In the genomic region with DNA sequence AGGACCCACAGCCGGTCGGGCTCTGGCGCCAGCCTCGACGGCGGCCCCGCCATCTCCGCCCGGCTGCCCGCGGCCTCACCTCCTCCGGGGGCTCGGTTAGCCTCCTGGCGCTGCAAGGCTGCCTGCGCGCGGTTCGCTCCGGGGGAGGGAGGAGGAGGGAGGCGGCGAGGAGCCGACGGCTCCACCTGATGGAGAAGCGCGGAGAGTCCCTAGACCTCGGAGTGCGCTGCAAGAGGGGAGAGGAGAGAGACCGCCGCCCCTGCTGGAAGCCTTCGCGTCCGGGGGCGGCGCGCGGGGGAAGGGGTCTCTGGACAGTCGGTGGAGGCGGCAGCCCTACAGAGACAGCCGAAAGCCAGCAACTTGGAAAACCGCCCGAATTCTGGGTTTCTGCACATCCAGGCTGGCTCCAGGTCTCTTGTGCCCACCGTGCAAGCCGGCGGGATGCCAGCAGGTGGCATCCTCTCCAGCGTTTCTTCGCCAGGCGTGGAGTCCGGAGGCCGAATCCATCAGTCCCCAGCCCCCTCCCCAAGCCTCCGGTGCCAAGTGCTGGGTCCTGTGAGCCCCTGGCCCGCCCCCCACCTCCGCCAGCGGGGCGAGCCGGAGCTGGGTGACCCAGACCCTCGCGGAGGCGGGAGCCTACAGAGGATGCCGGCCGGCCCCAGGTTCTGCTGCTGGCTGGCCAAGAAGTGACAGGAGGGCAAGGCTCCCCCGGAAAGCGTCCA, we compare ENCODE assay signal across 9 cellular contexts. TPM values are rescaled to one million over a fixed set of nuclear protein-coding genes. Genes with fewer than 3 reads are reported as not detected.
DNase-seq lines count a peak whose midpoint lies in the region; ATAC-seq and TF ChIP-seq lines count a peak whose summit lies in the region.
"Had no signal": no experiment of that assay in that cellular context is flagged by ENCODE, and none has a peak within 500 bp of the region (broad histone marks: within the 10 kb centered on the region; RNA-seq: fewer than 3 reads in every experiment).

No MANE protein-coding gene starts in this region.

- TF ChIP-seq POLR2A in gastrocnemius medialis (IDR thresholded peaks at IDR 0.05): no peak

- H3K9me3 Mint-ChIP-seq in activated naive CD4-positive, alpha-beta T cell treated with anti-CD3 and anti-CD28 coated beads for 36 hours: no peaks in the 10 kb centered on the region

- no peak overlapping the region for H3K4me3 Mint-ChIP-seq in activated naive CD4-positive, alpha-beta T cell treated with anti-CD3 and anti-CD28 coated beads for 36 hours
- H3K4me3 Mint-ChIP-seq: B cell had no signal

- no peak overlapping the region for H3K4me3 ChIP-seq in mucosa of descending colon
- no peak overlapping the region for H3K4me3 ChIP-seq in gastrocnemius medialis

- in situ Hi-C loops in gastrocnemius medialis (cut with MboI; ENCODE audit: low sequenced_read_pairs in 4 of 4): no loop called here

- DNase-seq in NCI-H187 (lab: John Stamatoyannopoulos, UW): peak; percentile 49 to 56
- DNase-seq in NCI-H187 treated with DMSO at 0.1 percent for 48 hours (lab: John Stamatoyannopoulos, UW): no peak
- DNase-seq in NCI-H2196 (lab: John Stamatoyannopoulos, UW; ENCODE audit: unreplicated experiment): peak; percentile 71
- DNase-seq in ecto neural progenitor cell (ENCODE audit: low spot score): peak; percentile 88
- DNase-seq in mucosa of descending colon: peak in 2 of 3 donors; percentile 23 to 44
- DNase-seq in gastrocnemius medialis: no peak
- DNase-seq in activated naive CD4-positive, alpha-beta T cell treated with anti-CD3 and anti-CD28 coated beads for 36 hours: no peak

- H3K4me1 Mint-ChIP-seq in activated naive CD4-positive, alpha-beta T cell treated with anti-CD3 and anti-CD28 coated beads for 36 hours (ENCODE audit: low read depth): peaks cover 3% of the 10 kb centered on the region

- no peak overlapping the region for H3K27ac ChIP-seq in gastrocnemius medialis

- no peaks in the 10 kb centered on the region for H3K9me3 ChIP-seq in mucosa of descending colon
- no peaks in the 10 kb centered on the region for H3K9me3 ChIP-seq in gastrocnemius medialis

- H3K27me3 ChIP-seq in gastrocnemius medialis: peaks cover 49 to 72% (median 50%) of the 10 kb centered on the region in 3 donors

- H3K4me1 ChIP-seq in mucosa of descending colon (ENCODE audit: low read depth) (peaks cover 8% of the 10 kb centered on the region), gastrocnemius medialis (no peaks in the 10 kb centered on the region)

- ATAC-seq in mucosa of descending colon (peak; percentile 66), gastrocnemius medialis (no peak), GM19395 (IDR thresholded peaks at IDR 0.05; ENCODE audit: unreplicated experiment) (no peak)

- TF ChIP-seq CTCF in mucosa of descending colon (IDR thresholded peaks at IDR 0.05) (no peak), gastrocnemius medialis (IDR thresholded peaks at IDR 0.05 in 4 of 5, conservative IDR thresholded peaks at IDR 0.05 in 1 of 5) (no peak)

- H3K36me3 Mint-ChIP-seq in activated naive CD4-positive, alpha-beta T cell treated with anti-CD3 and anti-CD28 coated beads for 36 hours (ENCODE audit: low read depth): no peaks in the 10 kb centered on the region

- no peak overlapping the region for H3K27ac Mint-ChIP-seq in activated naive CD4-positive, alpha-beta T cell treated with anti-CD3 and anti-CD28 coated beads for 36 hours
- H3K27ac Mint-ChIP-seq: B cell had no signal

- H3K27me3 Mint-ChIP-seq in activated naive CD4-positive, alpha-beta T cell treated with anti-CD3 and anti-CD28 coated beads for 36 hours (ENCODE audit: low read depth): peaks cover 43% of the 10 kb centered on the region

- intact Hi-C loops in mucosa of descending colon (cut with DNase I, micrococcal nuclease) (no loop called here), gastrocnemius medialis (cut with DNase I; ENCODE audit: low total_unique reads) (no loop called here)
- intact Hi-C loops in activated naive CD4-positive, alpha-beta T cell treated with anti-CD3 and anti-CD28 coated beads for 36 hours (cut with micrococcal nuclease): no loop called here

- H3K36me3 ChIP-seq in mucosa of descending colon (ENCODE audit: low read depth) (no peaks in the 10 kb centered on the region), gastrocnemius medialis (no peaks in the 10 kb centered on the region)

- CTCF ChIA-PET in activated naive CD4-positive, alpha-beta T cell treated with anti-CD3 and anti-CD28 coated beads for 36 hours (lab: Charles Lee): interaction anchor here (0.6 to 0.7 kb wide), 2 partner anchors 13 to 343 kb away, joined by 3 read pairs; no protein-coding TSS in a partner anchor

RNA-seq across cellular contexts. Expression of a gene that starts 2.9 kb away (rescaled TPM):
- total RNA-seq in mucosa of descending colon: 1 to 10 TPM in 1 of 3 donors, under 1 TPM in 2; 0.23 to 2.4 (median 0.70) TPM
- under 1 TPM in 1 of 4 donors, not detected in 3; 0.10 TPM for total RNA-seq in gastrocnemius medialis
- not detected for total RNA-seq in activated naive CD4-positive, alpha-beta T cell treated with anti-CD3 and anti-CD28 coated beads for 36 hours
- total RNA-seq: B cell had no signal

Comparison
In these comparisons a context has a peak if more than half of its experiments do, and no peak if none do; other contexts are left out.
1. DNase-seq: peak in NCI-H187 (2 of 2), NCI-H2196 (single experiment), ecto neural progenitor cell (single experiment) and mucosa of descending colon (2 of 3); none in NCI-H187 treated with DMSO at 0.1 percent for 48 hours (single experiment), gastrocnemius medialis (0 of 2) and activated naive CD4-positive, alpha-beta T cell treated with anti-CD3 and anti-CD28 coated beads for 36 hours (single experiment).